1 cellular context compared by ENCODE assay signal in the genomic region with DNA sequence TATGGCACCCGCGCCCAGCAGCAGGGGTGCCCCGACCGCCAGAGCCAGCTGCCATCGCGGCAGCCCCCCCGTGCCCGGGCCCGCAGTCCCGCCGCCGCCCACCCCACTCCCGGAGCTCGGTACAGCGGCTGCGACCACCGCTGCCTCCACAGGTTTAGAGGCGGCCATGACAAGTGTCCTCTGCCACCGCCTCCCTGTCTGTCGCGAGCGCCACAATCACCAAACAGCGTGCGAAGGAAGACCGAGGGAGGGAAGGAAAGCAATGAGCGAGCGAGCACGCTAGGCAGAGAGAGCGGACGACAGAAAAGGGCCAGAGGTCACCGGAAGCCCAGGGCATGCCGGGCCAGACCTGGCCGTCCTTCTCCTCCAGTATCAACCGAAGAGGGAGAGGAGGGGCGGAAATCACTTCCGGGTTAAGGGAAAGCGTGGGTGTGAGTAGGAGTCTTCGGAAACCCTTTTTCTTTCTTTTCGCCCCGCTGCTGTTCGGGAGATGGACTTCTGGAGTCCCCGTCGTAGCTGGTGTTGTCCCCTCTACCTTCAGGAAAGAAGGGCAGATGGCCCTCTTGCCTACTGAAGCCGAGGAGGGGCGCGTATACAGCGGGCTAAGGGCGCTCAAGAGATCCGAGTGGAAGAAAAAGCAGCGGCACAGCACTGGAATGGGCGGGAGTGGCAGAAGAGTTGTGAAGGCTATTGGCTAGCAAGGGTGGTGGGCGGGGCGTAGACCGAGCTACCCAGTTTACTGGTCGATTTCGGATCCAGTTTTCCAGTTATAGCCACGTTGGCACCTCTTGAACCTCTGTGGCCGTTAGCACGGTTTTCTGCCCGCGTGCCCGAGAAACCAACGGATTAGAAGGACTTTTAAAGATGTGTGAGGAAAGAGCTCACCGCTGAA.
A peak's percentile ranks its signal among the peaks of the same experiment; 100 is the strongest.
TF ChIP-seq lines count a peak whose summit lies in the region.

A gene with protein sequence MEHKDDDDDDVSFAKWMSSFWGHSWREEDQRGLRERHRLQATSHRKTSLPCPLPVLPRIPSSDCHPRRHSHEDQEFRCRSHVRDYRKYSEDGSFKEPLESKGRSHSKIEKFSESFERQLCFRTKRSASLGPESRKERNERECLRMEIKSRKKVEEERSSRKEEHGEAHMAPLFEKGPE (plus strand): TSS at position 758 of the 892 bp plus-strand sequence. CDS start 28,191 bp downstream, outside the sequence.
Gene TOMM70 (minus strand): TSS at position 308 of the 892 bp plus-strand sequence. CDS start 140 bp downstream, at position 168.

TF ChIP-seq in HEK293, 187 proteins besides CTCF, POLR2A, EP300 and RAD21 (continued from another document and continues in another):
- TF ChIP-seq ZNF335 (tag by site-specific recombination; conservative IDR thresholded peaks at IDR 0.05) (peak; percentile 91), FEZF1 (tag by site-specific recombination; IDR thresholded peaks at IDR 0.05) (peak; percentile 39; the same call in 1 of the 2 replicates), ZNF596 (tag by site-specific recombination; IDR thresholded peaks at IDR 0.05) (peak; percentile 76; the same call in 1 of the 2 replicates), ZNF776 (tag by site-specific recombination; IDR thresholded peaks at IDR 0.05; ENCODE audit: borderline replicate concordance) (no peak), ZNF391 (tag by site-specific recombination; IDR thresholded peaks at IDR 0.05; ENCODE audit: borderline replicate concordance, low read depth) (no peak), KLF1 (tag by site-specific recombination; IDR thresholded peaks at IDR 0.05) (peak; percentile 79), ZNF660 (tag by site-specific recombination; IDR thresholded peaks at IDR 0.05) (peak; percentile 43), MYNN (tag by site-specific recombination; IDR thresholded peaks at IDR 0.05; ENCODE audit: borderline replicate concordance) (no peak), SP2 (tag by site-specific recombination; IDR thresholded peaks at IDR 0.05) (peak; percentile 87), INSM2 (tag by site-specific recombination; IDR thresholded peaks at IDR 0.05) (0 out of 2 replicates have a peak, but pooled peaks have one; percentile 18), KLF10 (tag by site-specific recombination; IDR thresholded peaks at IDR 0.05) (peak; percentile 62), ZNF548 (tag by site-specific recombination; IDR thresholded peaks at IDR 0.05) (no peak), YY1 (tag by site-specific recombination; IDR thresholded peaks at IDR 0.05) (no peak; the same call in 1 of the 2 replicates), KLF9 (tag by site-specific recombination; IDR thresholded peaks at IDR 0.05; ENCODE audit: low read depth) (peak; percentile 93), ZBTB8A (tag by site-specific recombination; IDR thresholded peaks at IDR 0.05) (peak; percentile 39), ZBTB17 (tag by site-specific recombination; IDR thresholded peaks at IDR 0.05) (peak; percentile 94), ZNF768 (tag by site-specific recombination; IDR thresholded peaks at IDR 0.05) (no peak; the same call in 1 of the 2 replicates), ZNF791 (tag by site-specific recombination; IDR thresholded peaks at IDR 0.05) (no peak), EGR2 (tag by site-specific recombination; IDR thresholded peaks at IDR 0.05; ENCODE audit: low read depth) (peak; percentile 91), KLF7 (tag by site-specific recombination; IDR thresholded peaks at IDR 0.05; ENCODE audit: borderline replicate concordance) (peak; percentile 82), ZNF184 (tag by site-specific recombination; IDR thresholded peaks at IDR 0.05) (no peak), TCF7L2 (IDR thresholded peaks at IDR 0.05; ENCODE audit: borderline replicate concordance, low read depth, low read length) (no peak), GLIS1 (tag by site-specific recombination; IDR thresholded peaks at IDR 0.05) (no peak), ZFP37 (tag by site-specific recombination; IDR thresholded peaks at IDR 0.05) (0 out of 2 replicates have a peak, but pooled peaks have one; percentile 12), ZNF610 (tag by site-specific recombination; IDR thresholded peaks at IDR 0.05; ENCODE audit: borderline replicate concordance) (no peak), IKZF3 (tag by site-specific recombination; IDR thresholded peaks at IDR 0.05) (no peak), ZNF600 (tag by site-specific recombination; IDR thresholded peaks at IDR 0.05) (no peak), PRDM10 (tag by site-specific recombination; IDR thresholded peaks at IDR 0.05) (peak; percentile 33; the same call in 1 of the 2 replicates), ZBTB7A (tag by site-specific recombination; IDR thresholded peaks at IDR 0.05; ENCODE audit: low read depth) (no peak), ZXDB (tag by site-specific recombination; IDR thresholded peaks at IDR 0.05) (peak; percentile 84), ZNF394 (tag by site-specific recombination; IDR thresholded peaks at IDR 0.05; ENCODE audit: borderline replicate concordance) (peak; percentile 13; the same call in 1 of the 2 replicates), ZNF585B (tag by site-specific recombination; IDR thresholded peaks at IDR 0.05) (peak; percentile 36), ZNF76 (tag by site-specific recombination; IDR thresholded peaks at IDR 0.05; ENCODE audit: borderline replicate concordance, low read depth) (peak; percentile 91), ZNF513 (tag by site-specific recombination; IDR thresholded peaks at IDR 0.05) (peak; percentile 72)
- TF ChIP-seq, protein P1, sequence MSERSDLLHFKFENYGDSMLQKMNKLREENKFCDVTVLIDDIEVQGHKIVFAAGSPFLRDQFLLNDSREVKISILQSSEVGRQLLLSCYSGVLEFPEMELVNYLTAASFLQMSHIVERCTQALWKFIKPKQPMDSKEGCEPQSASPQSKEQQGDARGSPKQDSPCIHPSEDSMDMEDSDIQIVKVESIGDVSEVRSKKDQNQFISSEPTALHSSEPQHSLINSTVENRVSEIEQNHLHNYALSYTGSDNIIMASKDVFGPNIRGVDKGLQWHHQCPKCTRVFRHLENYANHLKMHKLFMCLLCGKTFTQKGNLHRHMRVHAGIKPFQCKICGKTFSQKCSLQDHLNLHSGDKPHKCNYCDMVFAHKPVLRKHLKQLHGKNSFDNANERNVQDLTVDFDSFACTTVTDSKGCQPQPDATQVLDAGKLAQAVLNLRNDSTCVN (tag by site-specific recombination; optimal IDR thresholded peaks at IDR 0.05), result peak; percentile 49
- TF ChIP-seq, protein P2, sequence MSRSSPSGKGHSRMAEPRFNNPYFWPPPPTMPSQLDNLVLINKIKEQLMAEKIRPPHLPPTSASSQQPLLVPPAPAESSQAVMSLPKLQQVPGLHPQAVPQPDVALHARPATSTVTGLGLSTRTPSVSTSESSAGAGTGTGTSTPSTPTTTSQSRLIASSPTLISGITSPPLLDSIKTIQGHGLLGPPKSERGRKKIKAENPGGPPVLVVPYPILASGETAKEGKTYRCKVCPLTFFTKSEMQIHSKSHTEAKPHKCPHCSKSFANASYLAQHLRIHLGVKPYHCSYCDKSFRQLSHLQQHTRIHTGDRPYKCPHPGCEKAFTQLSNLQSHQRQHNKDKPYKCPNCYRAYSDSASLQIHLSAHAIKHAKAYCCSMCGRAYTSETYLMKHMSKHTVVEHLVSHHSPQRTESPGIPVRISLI (tag by site-specific recombination; IDR thresholded peaks at IDR 0.05), result peak; percentile 67; the same call in 1 of the 2 replicates
- TF ChIP-seq, protein P3, sequence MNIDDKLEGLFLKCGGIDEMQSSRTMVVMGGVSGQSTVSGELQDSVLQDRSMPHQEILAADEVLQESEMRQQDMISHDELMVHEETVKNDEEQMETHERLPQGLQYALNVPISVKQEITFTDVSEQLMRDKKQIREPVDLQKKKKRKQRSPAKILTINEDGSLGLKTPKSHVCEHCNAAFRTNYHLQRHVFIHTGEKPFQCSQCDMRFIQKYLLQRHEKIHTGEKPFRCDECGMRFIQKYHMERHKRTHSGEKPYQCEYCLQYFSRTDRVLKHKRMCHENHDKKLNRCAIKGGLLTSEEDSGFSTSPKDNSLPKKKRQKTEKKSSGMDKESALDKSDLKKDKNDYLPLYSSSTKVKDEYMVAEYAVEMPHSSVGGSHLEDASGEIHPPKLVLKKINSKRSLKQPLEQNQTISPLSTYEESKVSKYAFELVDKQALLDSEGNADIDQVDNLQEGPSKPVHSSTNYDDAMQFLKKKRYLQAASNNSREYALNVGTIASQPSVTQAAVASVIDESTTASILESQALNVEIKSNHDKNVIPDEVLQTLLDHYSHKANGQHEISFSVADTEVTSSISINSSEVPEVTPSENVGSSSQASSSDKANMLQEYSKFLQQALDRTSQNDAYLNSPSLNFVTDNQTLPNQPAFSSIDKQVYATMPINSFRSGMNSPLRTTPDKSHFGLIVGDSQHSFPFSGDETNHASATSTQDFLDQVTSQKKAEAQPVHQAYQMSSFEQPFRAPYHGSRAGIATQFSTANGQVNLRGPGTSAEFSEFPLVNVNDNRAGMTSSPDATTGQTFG (tag by site-specific recombination; IDR thresholded peaks at IDR 0.05; ENCODE audit: borderline replicate concordance), result no peak
- TF ChIP-seq, protein P4, sequence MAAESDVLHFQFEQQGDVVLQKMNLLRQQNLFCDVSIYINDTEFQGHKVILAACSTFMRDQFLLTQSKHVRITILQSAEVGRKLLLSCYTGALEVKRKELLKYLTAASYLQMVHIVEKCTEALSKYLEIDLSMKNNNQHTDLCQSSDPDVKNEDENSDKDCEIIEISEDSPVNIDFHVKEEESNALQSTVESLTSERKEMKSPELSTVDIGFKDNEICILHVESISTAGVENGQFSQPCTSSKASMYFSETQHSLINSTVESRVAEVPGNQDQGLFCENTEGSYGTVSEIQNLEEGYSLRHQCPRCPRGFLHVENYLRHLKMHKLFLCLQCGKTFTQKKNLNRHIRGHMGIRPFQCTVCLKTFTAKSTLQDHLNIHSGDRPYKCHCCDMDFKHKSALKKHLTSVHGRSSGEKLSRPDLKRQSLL (tag by site-specific recombination; IDR thresholded peaks at IDR 0.05), result no peak
- TF ChIP-seq, protein P5, sequence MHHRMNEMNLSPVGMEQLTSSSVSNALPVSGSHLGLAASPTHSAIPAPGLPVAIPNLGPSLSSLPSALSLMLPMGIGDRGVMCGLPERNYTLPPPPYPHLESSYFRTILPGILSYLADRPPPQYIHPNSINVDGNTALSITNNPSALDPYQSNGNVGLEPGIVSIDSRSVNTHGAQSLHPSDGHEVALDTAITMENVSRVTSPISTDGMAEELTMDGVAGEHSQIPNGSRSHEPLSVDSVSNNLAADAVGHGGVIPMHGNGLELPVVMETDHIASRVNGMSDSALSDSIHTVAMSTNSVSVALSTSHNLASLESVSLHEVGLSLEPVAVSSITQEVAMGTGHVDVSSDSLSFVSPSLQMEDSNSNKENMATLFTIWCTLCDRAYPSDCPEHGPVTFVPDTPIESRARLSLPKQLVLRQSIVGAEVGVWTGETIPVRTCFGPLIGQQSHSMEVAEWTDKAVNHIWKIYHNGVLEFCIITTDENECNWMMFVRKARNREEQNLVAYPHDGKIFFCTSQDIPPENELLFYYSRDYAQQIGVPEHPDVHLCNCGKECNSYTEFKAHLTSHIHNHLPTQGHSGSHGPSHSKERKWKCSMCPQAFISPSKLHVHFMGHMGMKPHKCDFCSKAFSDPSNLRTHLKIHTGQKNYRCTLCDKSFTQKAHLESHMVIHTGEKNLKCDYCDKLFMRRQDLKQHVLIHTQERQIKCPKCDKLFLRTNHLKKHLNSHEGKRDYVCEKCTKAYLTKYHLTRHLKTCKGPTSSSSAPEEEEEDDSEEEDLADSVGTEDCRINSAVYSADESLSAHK (tag by site-specific recombination; IDR thresholded peaks at IDR 0.05), result 0 out of 2 replicates have a peak, but pooled peaks have one; percentile 33
